Comparison of ENCODE assay signal across 2 cellular contexts in the genomic region with DNA sequence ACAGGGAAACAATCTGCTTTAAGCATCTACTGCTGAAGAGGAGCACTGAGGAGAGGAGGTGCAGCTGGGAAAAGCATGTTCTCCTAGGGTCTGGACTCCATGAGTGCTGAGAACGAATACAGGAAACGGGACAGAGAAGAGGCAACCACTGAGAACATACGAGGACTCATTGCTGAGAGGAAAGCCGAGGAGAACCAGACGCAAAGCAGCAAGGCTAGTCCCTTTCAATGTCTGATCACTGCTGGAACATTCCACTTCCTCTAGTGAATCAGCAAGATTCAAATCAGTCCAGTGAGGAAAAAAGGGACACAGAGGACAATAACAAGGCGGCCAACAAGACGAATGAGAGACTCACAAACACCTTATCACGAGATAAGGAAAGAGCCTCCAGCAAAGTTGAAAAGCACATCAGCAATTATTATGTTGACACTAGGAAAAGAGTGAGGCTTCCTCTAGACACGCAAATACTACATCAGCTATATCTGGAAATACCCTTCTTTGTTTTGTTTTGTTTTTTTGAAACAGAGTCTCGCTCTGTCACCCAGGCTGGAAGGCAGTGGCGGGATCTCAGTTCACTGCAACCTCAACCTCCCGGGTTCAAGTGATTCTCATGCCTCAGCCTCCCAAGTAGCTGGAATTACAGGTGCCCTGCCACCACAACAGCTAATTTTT.
A peak's percentile ranks its signal among the peaks of the same experiment; 100 is the strongest.
TF ChIP-seq lines count a peak whose summit lies in the region.

No MANE protein-coding gene starts in this region.

TF ChIP-seq in liver, 16 proteins besides CTCF, POLR2A, EP300 and RAD21:
- TF ChIP-seq SP1 (IDR thresholded peaks at IDR 0.05) (peak; percentile 32), FOXA1 (IDR thresholded peaks at IDR 0.05) (no peak), HNF4A (conservative IDR thresholded peaks at IDR 0.05) (no peak), YY1 (IDR thresholded peaks at IDR 0.05) (peak; percentile 33), MAX (IDR thresholded peaks at IDR 0.05) (no peak), REST (IDR thresholded peaks at IDR 0.05) (peak; percentile 33), RXRA (IDR thresholded peaks at IDR 0.05) (peak in 1 of 2 donors; percentile 13), NR2F2 (IDR thresholded peaks at IDR 0.05) (peak; percentile 38)

TF ChIP-seq in HepG2, 621 proteins besides CTCF, POLR2A, EP300 and RAD21:
- TF ChIP-seq ZNF644 (CRISPR knock-in tag; IDR thresholded peaks at IDR 0.05; ENCODE audit: low read depth) = no peak
- no peak for TF ChIP-seq ZNF747 (CRISPR knock-in tag; IDR thresholded peaks at IDR 0.05; ENCODE audit: borderline replicate concordance)
